28 cellular contexts compared by ENCODE assay signal in the genomic region with DNA sequence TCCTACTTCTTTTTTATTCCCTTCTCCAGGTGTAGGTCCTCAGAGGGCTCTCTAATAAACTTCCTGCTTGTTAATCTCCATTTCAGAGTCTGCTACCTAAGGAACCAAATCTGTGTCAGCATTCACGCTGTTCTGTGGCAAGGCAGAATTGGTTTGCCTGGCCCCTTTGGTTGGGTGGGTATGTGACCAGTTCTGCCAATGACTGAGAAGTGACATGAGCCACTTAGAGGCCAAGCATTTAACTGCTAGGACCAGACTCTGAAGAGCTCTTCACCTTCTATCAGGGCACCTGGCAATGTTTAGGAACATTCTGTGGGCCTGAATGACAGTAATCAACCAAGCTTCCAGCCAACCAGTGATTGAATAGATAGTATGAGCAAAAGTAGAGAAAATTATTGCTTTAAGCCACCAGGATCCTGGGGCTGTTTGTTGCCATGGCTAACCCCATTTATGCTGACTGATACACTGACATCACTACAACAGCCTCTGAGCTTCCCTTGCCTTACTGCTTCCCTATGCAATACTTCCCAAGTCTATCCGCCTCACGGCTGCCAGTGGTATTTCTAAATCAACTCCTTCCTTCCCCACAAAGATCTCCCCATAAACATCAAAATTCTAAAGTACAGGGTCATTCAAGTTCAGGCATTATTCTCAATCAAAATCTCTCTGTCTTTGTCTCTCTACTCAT. TPM values are rescaled to one million over a fixed set of nuclear protein-coding genes. Genes with fewer than 3 reads are reported as not detected.
DNase-seq lines count a peak whose midpoint lies in the region; ATAC-seq and TF ChIP-seq lines count a peak whose summit lies in the region.
"Had no signal": no experiment of that assay in that cellular context is flagged by ENCODE, and none has a peak within 500 bp of the region (broad histone marks: within the 10 kb centered on the region; RNA-seq: fewer than 3 reads in every experiment).

No MANE protein-coding gene starts in this region.

- H3K4me3 ChIP-seq in right atrium auricular region = no peak overlapping the region
- no peak overlapping the region for H3K4me3 ChIP-seq in right lobe of liver
- H3K4me3 ChIP-seq: A549; BLaER1 treated with 17β-estradiol and CSF1 and Interleukin-3, amounts not matched to agents 10 nM and 100 nM; SK-N-MC had no signal

- no peaks in the 10 kb centered on the region for H3K36me3 Mint-ChIP-seq in activated T-helper 1 cell treated with anti-CD3 and anti-CD28 coated beads, Interleukin-12 subunit alpha, Interleukin-12 subunit beta, Interleukin-2, Interleukin-4 antibody, amounts not matched to agents 30 ng/mL and 10 ng/mL and 1 ng/mL, durations not matched to agents 14 hours and 24 hours and 36 hours (ENCODE audit: low read depth)
- peaks cover 5% of the 10 kb centered on the region for H3K36me3 Mint-ChIP-seq in type B pancreatic cell
- no peaks in the 10 kb centered on the region for H3K36me3 Mint-ChIP-seq in stimulated activated memory B cell treated with anti-CD40 and anti-IgM and Interleukin-4, amounts not matched to agents 10 μg/mL and 1 μg/mL and 100 μg/mL, for 72 hours
- H3K36me3 Mint-ChIP-seq: IgD-negative memory B cell had no signal

- TF ChIP-seq CTCF in right atrium auricular region (IDR thresholded peaks at IDR 0.05) = no peak
- TF ChIP-seq CTCF in right lobe of liver (IDR thresholded peaks at IDR 0.05) = no peak
- TF ChIP-seq CTCF in type B pancreatic cell (conservative IDR thresholded peaks at IDR 0.05) = no peak

- no peaks in the 10 kb centered on the region for H3K4me1 Mint-ChIP-seq in activated T-helper 1 cell treated with anti-CD3 and anti-CD28 coated beads, Interleukin-12 subunit alpha, Interleukin-12 subunit beta, Interleukin-2, Interleukin-4 antibody, amounts not matched to agents 30 ng/mL and 10 ng/mL and 1 ng/mL, durations not matched to agents 14 hours and 24 hours and 36 hours (ENCODE audit: low read depth)
- H3K4me1 Mint-ChIP-seq in type B pancreatic cell (ENCODE audit: unreplicated experiment) = peaks cover 10% of the 10 kb centered on the region
- H3K4me1 Mint-ChIP-seq in stimulated activated memory B cell treated with anti-CD40 and anti-IgM and Interleukin-4, amounts not matched to agents 10 μg/mL and 1 μg/mL and 100 μg/mL, for 72 hours = no peaks in the 10 kb centered on the region
- H3K4me1 Mint-ChIP-seq: IgD-negative memory B cell had no signal

- H3K4me3 Mint-ChIP-seq in activated T-helper 1 cell treated with anti-CD3 and anti-CD28 coated beads, Interleukin-12 subunit alpha, Interleukin-12 subunit beta, Interleukin-2, Interleukin-4 antibody, amounts not matched to agents 30 ng/mL and 10 ng/mL and 1 ng/mL, durations not matched to agents 14 hours and 24 hours and 36 hours = no peak overlapping the region
- no peak overlapping the region for H3K4me3 Mint-ChIP-seq in type B pancreatic cell
- no peak overlapping the region for H3K4me3 Mint-ChIP-seq in stimulated activated memory B cell treated with anti-CD40 and anti-IgM and Interleukin-4, amounts not matched to agents 10 μg/mL and 1 μg/mL and 100 μg/mL, for 72 hours
- H3K4me3 Mint-ChIP-seq: CD4-positive, alpha-beta T cell; IgD-negative memory B cell had no signal

- WGBS in right lobe of liver (ENCODE audit: insufficient coverage, low coverage, low lambda C conversion rate, missing lambda C conversion rate) = 45% methylated on average over 3 of the region's 3 CpGs

- H3K9me3 ChIP-seq in right atrium auricular region (no peaks in the 10 kb centered on the region), right lobe of liver (no peaks in the 10 kb centered on the region)
- H3K9me3 ChIP-seq: A549 had no signal

- H3K27ac Mint-ChIP-seq in activated T-helper 1 cell treated with anti-CD3 and anti-CD28 coated beads, Interleukin-12 subunit alpha, Interleukin-12 subunit beta, Interleukin-2, Interleukin-4 antibody, amounts not matched to agents 30 ng/mL and 10 ng/mL and 1 ng/mL, durations not matched to agents 14 hours and 24 hours and 36 hours = peak overlapping the region; percentile 18
- peak overlapping the region; percentile 4 for H3K27ac Mint-ChIP-seq in type B pancreatic cell
- H3K27ac Mint-ChIP-seq in stimulated activated memory B cell treated with anti-CD40 and anti-IgM and Interleukin-4, amounts not matched to agents 10 μg/mL and 1 μg/mL and 100 μg/mL, for 72 hours = no peak overlapping the region
- H3K27ac Mint-ChIP-seq: CD4-positive, alpha-beta T cell; IgD-negative memory B cell had no signal

- no peak for TF ChIP-seq POLR2A in right lobe of liver (IDR thresholded peaks at IDR 0.05)

- DNase-seq in Right ventricle myocardium superior (no peak), right atrium auricular region (ENCODE audit: low spot score) (no peak), right lobe of liver (no peak), type B pancreatic cell (ENCODE audit: extremely low spot score, unreplicated experiment) (no peak), NCI-H146 treated with DMSO at 0.1 percent for 48 hours (lab: John Stamatoyannopoulos, UW; ENCODE audit: unreplicated experiment) (no peak)
- DNase-seq in activated T-helper 1 cell treated with anti-CD3 and anti-CD28 coated beads, Interleukin-12 subunit alpha, Interleukin-12 subunit beta, Interleukin-2, Interleukin-4 antibody, amounts not matched to agents 30 ng/mL and 10 ng/mL and 1 ng/mL, durations not matched to agents 14 hours and 24 hours and 36 hours (ENCODE audit: low spot score) = no peak
- DNase-seq: AML-193; CD4-positive, alpha-beta T cell; GOT3; HCEC 1CT; NCI-H1048; NCI-H1417; NCI-H1694 treated with DMSO at 0.1 percent for 48 hours; NCI-H2081; NCI-H2171 treated with DMSO at 0.1 percent for 48 hours; NCI-H345; NCI-H526; NCI-H82; SIG-M5 had no signal

- intact Hi-C loops in Right ventricle myocardium superior (cut with DNase I) = no loop called here
- intact Hi-C loops in activated T-helper 1 cell treated with anti-CD3 and anti-CD28 coated beads, Interleukin-12 subunit alpha, Interleukin-12 subunit beta, Interleukin-2, Interleukin-4 antibody, amounts not matched to agents 30 ng/mL and 10 ng/mL and 1 ng/mL, durations not matched to agents 14 hours and 24 hours and 36 hours (cut with micrococcal nuclease) = no loop called here
- intact Hi-C loops in right lobe of liver (cut with DNase I) = no loop called here

- H3K4me1 ChIP-seq in right atrium auricular region (peaks cover 0 to 12% of the 10 kb centered on the region in 2 donors), right lobe of liver (no peaks in the 10 kb centered on the region)
- H3K4me1 ChIP-seq: A549 had no signal

- H3K27ac ChIP-seq in right atrium auricular region (peak overlapping the region in 1 of 2 donors; percentile 6), right lobe of liver (no peak overlapping the region)
- H3K27ac ChIP-seq: A549, KMS-11, SK-N-MC had no signal

- H3K36me3 ChIP-seq in right atrium auricular region = no peaks in the 10 kb centered on the region
- H3K36me3 ChIP-seq in right lobe of liver = no peaks in the 10 kb centered on the region

- H3K9me3 Mint-ChIP-seq in activated T-helper 1 cell treated with anti-CD3 and anti-CD28 coated beads, Interleukin-12 subunit alpha, Interleukin-12 subunit beta, Interleukin-2, Interleukin-4 antibody, amounts not matched to agents 30 ng/mL and 10 ng/mL and 1 ng/mL, durations not matched to agents 14 hours and 24 hours and 36 hours = peaks cover 8% of the 10 kb centered on the region
- H3K9me3 Mint-ChIP-seq in type B pancreatic cell = peaks cover 5% of the 10 kb centered on the region
- peaks cover 4% of the 10 kb centered on the region for H3K9me3 Mint-ChIP-seq in stimulated activated memory B cell treated with anti-CD40 and anti-IgM and Interleukin-4, amounts not matched to agents 10 μg/mL and 1 μg/mL and 100 μg/mL, for 72 hours
- H3K9me3 Mint-ChIP-seq: CD4-positive, alpha-beta T cell had no signal

- H3K27me3 ChIP-seq in right atrium auricular region (no peaks in the 10 kb centered on the region), right lobe of liver (no peaks in the 10 kb centered on the region)
- H3K27me3 ChIP-seq: BLaER1 treated with 17β-estradiol and CSF1 and Interleukin-3, amounts not matched to agents 10 nM and 100 nM had no signal

- peaks cover 21% of the 10 kb centered on the region for H3K27me3 Mint-ChIP-seq in activated T-helper 1 cell treated with anti-CD3 and anti-CD28 coated beads, Interleukin-12 subunit alpha, Interleukin-12 subunit beta, Interleukin-2, Interleukin-4 antibody, amounts not matched to agents 30 ng/mL and 10 ng/mL and 1 ng/mL, durations not matched to agents 14 hours and 24 hours and 36 hours (ENCODE audit: insufficient read depth)
- peaks cover 4% of the 10 kb centered on the region for H3K27me3 Mint-ChIP-seq in type B pancreatic cell
- no peaks in the 10 kb centered on the region for H3K27me3 Mint-ChIP-seq in stimulated activated memory B cell treated with anti-CD40 and anti-IgM and Interleukin-4, amounts not matched to agents 10 μg/mL and 1 μg/mL and 100 μg/mL, for 72 hours
- H3K27me3 Mint-ChIP-seq: CD4-positive, alpha-beta T cell had no signal

- ATAC-seq in Right ventricle myocardium superior (ENCODE audit: poor library complexity) (peak; percentile 38), right lobe of liver (peak; percentile 43 to 72 (median 46)), GM19351 (IDR thresholded peaks at IDR 0.05; ENCODE audit: unreplicated experiment) (no peak)
- ATAC-seq in stimulated activated memory B cell treated with anti-CD40 and anti-IgM and Interleukin-4, amounts not matched to agents 10 μg/mL and 1 μg/mL and 100 μg/mL, for 72 hours = no peak
- ATAC-seq: A549, Panc1 had no signal

RNA-seq across cellular contexts. Expression of a gene that starts 7.6 kb away (rescaled TPM):
- 16.8 TPM for total RNA-seq in Right ventricle myocardium superior
- total RNA-seq in right atrium auricular region = 10 to 100 TPM; 30.6 to 37.8 TPM
- 83.3 and 83.6 TPM in 2 replicates for total RNA-seq in activated T-helper 1 cell treated with anti-CD3 and anti-CD28 coated beads, Interleukin-12 subunit alpha, Interleukin-12 subunit beta, Interleukin-2, Interleukin-4 antibody, amounts not matched to agents 30 ng/mL and 10 ng/mL and 1 ng/mL, durations not matched to agents 14 hours and 24 hours and 36 hours
- total RNA-seq in right lobe of liver = 10 to 100 TPM in 5 of 6 experiments, 1 to 10 TPM in 1; 9.2 to 21.0 (median 12.3) TPM
- total RNA-seq in type B pancreatic cell (ENCODE audit: low replicate concordance) = 37.4 and 38.7 TPM in 2 replicates
- total RNA-seq: OCI-LY7 had no signal

Comparison
In these comparisons a context has a peak if more than half of its experiments do, and no peak if none do; other contexts are left out.
1. ATAC-seq: peak in Right ventricle myocardium superior (single experiment) and right lobe of liver (4 of 4); none in GM19351 (single experiment) and stimulated activated memory B cell treated with anti-CD40 and anti-IgM and Interleukin-4, amounts not matched to agents 10 μg/mL and 1 μg/mL and 100 μg/mL, for 72 hours (single experiment).